Comparison of ENCODE assay signal across 11 cellular contexts in genomic region chr22:25759825-25760231, GRCh38. TPM values are rescaled to one million over a fixed set of nuclear protein-coding genes. Genes with fewer than 3 reads are reported as not detected.
DNase-seq lines count a peak whose midpoint lies in the region; ATAC-seq, FAIRE-seq and TF ChIP-seq lines count a peak whose summit lies in the region.
"Had no signal": no experiment of that assay in that cellular context is flagged by ENCODE, and none has a peak within 500 bp of the region (broad histone marks: within the 10 kb centered on the region; RNA-seq: fewer than 3 reads in every experiment).

No MANE protein-coding gene starts in this region.

- intact Hi-C loops in CD4-positive, alpha-beta T cell (cut with DNase I, micrococcal nuclease), result no loop called here

- no peak for ATAC-seq in CD4-positive, alpha-beta T cell (ENCODE audit: poor library complexity)
- no peak for ATAC-seq in GM21737 (IDR thresholded peaks at IDR 0.05; ENCODE audit: unreplicated experiment)
- no peak for ATAC-seq in HG02759 (IDR thresholded peaks at IDR 0.05; ENCODE audit: unreplicated experiment)

- H3K27ac Mint-ChIP-seq in astrocyte (ENCODE audit: unreplicated experiment), result peak overlapping the region; percentile 98
- no peak overlapping the region for H3K27ac Mint-ChIP-seq in CD4-positive, alpha-beta T cell

- no peak overlapping the region for H3K9ac ChIP-seq in astrocyte (ENCODE audit: low read length)

- H3K79me2 ChIP-seq in astrocyte (ENCODE audit: insufficient read depth, low read length), result no peaks in the 10 kb centered on the region

- H3K36me3 Mint-ChIP-seq in astrocyte (ENCODE audit: low read depth, unreplicated experiment), result no peaks in the 10 kb centered on the region
- H3K36me3 Mint-ChIP-seq in CD4-positive, alpha-beta T cell (ENCODE audit: low read depth), result no peaks in the 10 kb centered on the region

- H3K27me3 ChIP-seq in astrocyte (ENCODE audit: insufficient read depth, low read length), result no peaks in the 10 kb centered on the region
- no peaks in the 10 kb centered on the region for H3K27me3 ChIP-seq in CD4-positive, alpha-beta T cell (ENCODE audit: control insufficient read depth, insufficient read depth, low read length)

- H2AFZ ChIP-seq in astrocyte (ENCODE audit: low read depth, low read length), result no peak overlapping the region

- H4K20me1 ChIP-seq in astrocyte (ENCODE audit: insufficient read depth, low read length), result no peaks in the 10 kb centered on the region

- DNase-seq in AG08395 (ENCODE audit: low spot score) (peak; percentile 88), LHCN-M2 (ENCODE audit: low read depth) (peak; percentile 98), astrocyte (ENCODE audit: low read depth) (peak; percentile 99), kidney tubule cell (ENCODE audit: low spot score) (peak; percentile 97)
- no peak for DNase-seq in CD4-positive, alpha-beta T cell
- DNase-seq in activated CD4-positive, alpha-beta T cell treated with anti-CD3 and anti-CD28 coated beads, Interleukin-2, amount 50 U/mL, for 48 hours, result no peak
- DNase-seq: NCI-H69, substantia nigra had no signal

- peak; percentile 80 for FAIRE-seq in astrocyte (lab: Jason Lieb, UNC)
- FAIRE-seq: endometrium had no signal

- no peaks in the 10 kb centered on the region for H3K27me3 Mint-ChIP-seq in astrocyte (ENCODE audit: low read depth, unreplicated experiment)
- H3K27me3 Mint-ChIP-seq in CD4-positive, alpha-beta T cell, result no peaks in the 10 kb centered on the region

- H3K4me2 ChIP-seq in astrocyte (ENCODE audit: low read length), result peak overlapping the region; percentile 21

- H3K27ac ChIP-seq in astrocyte (ENCODE audit: low read depth, low read length), result peak overlapping the region; percentile 72
- no peak overlapping the region for H3K27ac ChIP-seq in CD4-positive, alpha-beta T cell (ENCODE audit: low read depth, low read length)

- no peak for TF ChIP-seq CTCF in astrocyte (IDR thresholded peaks at IDR 0.05; ENCODE audit: insufficient read depth, low read depth, low read length)
- no peak for TF ChIP-seq CTCF in CD4-positive, alpha-beta T cell (IDR thresholded peaks at IDR 0.05)

- POLR2A ChIA-PET in CD4-positive, alpha-beta T cell (lab: Charles Lee), result no interaction called here

- no peak overlapping the region for H3K4me3 ChIP-seq in astrocyte (ENCODE audit: insufficient read depth, low read depth, low read length)

- CTCF ChIA-PET in CD4-positive, alpha-beta T cell (lab: Charles Lee), result no interaction called here

- H3K36me3 ChIP-seq in astrocyte (ENCODE audit: insufficient read depth, low read length), result no peaks in the 10 kb centered on the region

- peaks cover 25% of the 10 kb centered on the region for H3K4me1 ChIP-seq in astrocyte (ENCODE audit: insufficient read depth, low read length)

- H3K9me3 ChIP-seq in astrocyte (ENCODE audit: insufficient read depth, low read depth, low read length), result no peaks in the 10 kb centered on the region
- no peaks in the 10 kb centered on the region for H3K9me3 ChIP-seq in CD4-positive, alpha-beta T cell (ENCODE audit: control insufficient read depth, low read length)

- no peak overlapping the region for H3K4me3 Mint-ChIP-seq in astrocyte (ENCODE audit: unreplicated experiment)
- no peak overlapping the region for H3K4me3 Mint-ChIP-seq in CD4-positive, alpha-beta T cell

- H3K4me1 Mint-ChIP-seq in astrocyte (ENCODE audit: low read depth, unreplicated experiment), result peaks cover 21% of the 10 kb centered on the region
- no peaks in the 10 kb centered on the region for H3K4me1 Mint-ChIP-seq in CD4-positive, alpha-beta T cell (ENCODE audit: low read depth)

- H3K9me3 Mint-ChIP-seq in astrocyte (ENCODE audit: unreplicated experiment), result peaks cover 14% of the 10 kb centered on the region
- no peaks in the 10 kb centered on the region for H3K9me3 Mint-ChIP-seq in CD4-positive, alpha-beta T cell

RNA-seq across cellular contexts. Expression of gene MYO18B, which starts 17.8 kb away (rescaled TPM):
- total RNA-seq in LHCN-M2 (2014; rRNA removed) (10.7 and 18.8 TPM in 2 replicates), astrocyte (0.07 TPM in 2 replicates)
- 19.6 TPM for polyA plus RNA-seq in LHCN-M2 (2012)
- under 1 TPM; 0.11 to 0.22 TPM for total RNA-seq in CD4-positive, alpha-beta T cell

Comparison
In these comparisons a context has a peak if more than half of its experiments do, and no peak if none do; other contexts are left out.
1. DNase-seq: peak in AG08395 (single experiment), LHCN-M2 (single experiment), astrocyte (single experiment) and kidney tubule cell (single experiment); none in CD4-positive, alpha-beta T cell (0 of 10) and activated CD4-positive, alpha-beta T cell treated with anti-CD3 and anti-CD28 coated beads, Interleukin-2, amount 50 U/mL, for 48 hours (0 of 2).